In genomic region chr18:2907459-2908145, GRCh38 we compare ENCODE assay signal across 9 cellular contexts.
DNase-seq lines count a peak whose midpoint lies in the region; ATAC-seq and TF ChIP-seq lines count a peak whose summit lies in the region.
"Had no signal": no experiment of that assay in that cellular context is flagged by ENCODE, and none has a peak within 500 bp of the region (broad histone marks: within the 10 kb centered on the region; RNA-seq: fewer than 3 reads in every experiment).

No MANE protein-coding gene starts in this region.

- peaks cover 34% of the 10 kb centered on the region for H3K36me3 Mint-ChIP-seq in activated CD8-positive, alpha-beta T cell treated with anti-CD3 and anti-CD28 coated beads for 36 hours (ENCODE audit: low read depth)

- peaks cover 26% of the 10 kb centered on the region for H3K4me1 Mint-ChIP-seq in activated CD8-positive, alpha-beta T cell treated with anti-CD3 and anti-CD28 coated beads for 36 hours (ENCODE audit: low read depth)

- H3K9me3 ChIP-seq in GM23248 (ENCODE audit: low read depth) (no peaks in the 10 kb centered on the region), lower lobe of right lung (no peaks in the 10 kb centered on the region)
- H3K9me3 ChIP-seq: adrenal gland had no signal

- DNase-seq in GM23248 (peak; percentile 21), lower lobe of right lung (no peak), nucleus accumbens (lab: John Stamatoyannopoulos, UW) (no peak), COR-L47 (lab: John Stamatoyannopoulos, UW) (no peak)
- DNase-seq in activated CD8-positive, alpha-beta T cell treated with anti-CD3 and anti-CD28 coated beads for 36 hours: no peak
- DNase-seq in activated CD4-positive, CD25-positive, alpha-beta regulatory T cell (lab: John Stamatoyannopoulos, UW): no peak

- TF ChIP-seq CTCF in activated CD8-positive, alpha-beta T cell treated with anti-CD3 and anti-CD28 coated beads for 36 hours (IDR thresholded peaks at IDR 0.05): no peak
- no peak for TF ChIP-seq CTCF in lower lobe of right lung (IDR thresholded peaks at IDR 0.05)

- CTCF ChIA-PET in activated CD8-positive, alpha-beta T cell treated with anti-CD3 and anti-CD28 coated beads for 36 hours (lab: Charles Lee): interaction anchor here (0.9 to 1.9 kb wide), 6 partner anchors 10 to 341 kb away, joined by 3 to 5 read pairs (median 4); partner anchors contain the start of gene MYL12A

- H3K9me3 Mint-ChIP-seq in activated CD8-positive, alpha-beta T cell treated with anti-CD3 and anti-CD28 coated beads for 36 hours: no peaks in the 10 kb centered on the region

- H2AFZ ChIP-seq in ACC112 (ENCODE audit: low read length, unreplicated experiment) (no peak overlapping the region), GM23248 (peak overlapping the region; percentile 75; the same call in 1 of the 2 replicates)

- peaks cover 20% of the 10 kb centered on the region for H3F3A ChIP-seq in GM23248 (ENCODE audit: insufficient read depth)

- H3K36me3 ChIP-seq in ACC112 (ENCODE audit: insufficient read depth, low read length): no peaks in the 10 kb centered on the region
- no peaks in the 10 kb centered on the region for H3K36me3 ChIP-seq in GM23248 (ENCODE audit: low read depth)
- peaks cover 38% of the 10 kb centered on the region for H3K36me3 ChIP-seq in lower lobe of right lung

- no peak overlapping the region for H3K27ac ChIP-seq in ACC112 (ENCODE audit: low read depth, low read length)
- no peak overlapping the region for H3K27ac ChIP-seq in GM23248
- peak overlapping the region; percentile 82 for H3K27ac ChIP-seq in lower lobe of right lung

- H3K4me3 ChIP-seq in ACC112 (ENCODE audit: low read depth, low read length) (peak overlapping the region; percentile 72; the same call in 1 of the 2 replicates), GM23248 (peak overlapping the region; percentile 77), lower lobe of right lung (peak overlapping the region; percentile 75)

- WGBS in GM23248 (ENCODE audit: low coverage in 1 of 2, low lambda C conversion rate in 2 of 2, missing lambda C conversion rate in 2 of 2), 2 experiments: 67 to 71% methylated on average over 7 of the region's 7 CpGs

- H3K27ac Mint-ChIP-seq in activated CD8-positive, alpha-beta T cell treated with anti-CD3 and anti-CD28 coated beads for 36 hours: peak overlapping the region; percentile 78

- peak overlapping the region; percentile 86 for H3K4me3 Mint-ChIP-seq in activated CD8-positive, alpha-beta T cell treated with anti-CD3 and anti-CD28 coated beads for 36 hours

- peak overlapping the region; percentile 60 for H3K4me2 ChIP-seq in GM23248 (ENCODE audit: unreplicated experiment)

- H4K20me1 ChIP-seq in GM23248 (ENCODE audit: insufficient read depth): no peaks in the 10 kb centered on the region

- intact Hi-C loops in activated CD8-positive, alpha-beta T cell treated with anti-CD3 and anti-CD28 coated beads for 36 hours (cut with micrococcal nuclease): loop anchor here (10.0 kb wide), 1 partner anchor 93 kb away; no protein-coding TSS in a partner anchor
- intact Hi-C loops in lower lobe of right lung (cut with DNase I): no loop called here

- POLR2A ChIA-PET in activated CD8-positive, alpha-beta T cell treated with anti-CD3 and anti-CD28 coated beads for 36 hours (lab: Charles Lee): interaction anchor here (0.8 to 3.5 kb wide), 5 partner anchors 9 to 223 kb away, joined by 3 to 13 read pairs (median 4); no protein-coding TSS in a partner anchor

- peak; percentile 4 for ATAC-seq in activated CD8-positive, alpha-beta T cell treated with anti-CD3 and anti-CD28 coated beads for 36 hours
- ATAC-seq in lower lobe of right lung (peak; percentile 2 to 4), HG02678 (IDR thresholded peaks at IDR 0.05; ENCODE audit: unreplicated experiment) (no peak)

- H3K79me2 ChIP-seq in ACC112 (ENCODE audit: control insufficient read depth, insufficient read depth, low read length, unreplicated experiment) (no peaks in the 10 kb centered on the region), GM23248 (ENCODE audit: insufficient read depth) (no peaks in the 10 kb centered on the region)

- H3K27me3 ChIP-seq in ACC112 (ENCODE audit: insufficient read depth, low read length) (peaks cover 37% of the 10 kb centered on the region), GM23248 (replicated peaks; ENCODE audit: insufficient read depth) (no peaks in the 10 kb centered on the region), lower lobe of right lung (ENCODE audit: low read depth) (no peaks in the 10 kb centered on the region)

- no peaks in the 10 kb centered on the region for H3K9me2 ChIP-seq in GM23248 (ENCODE audit: insufficient read depth)

- no peaks in the 10 kb centered on the region for H3K27me3 Mint-ChIP-seq in activated CD8-positive, alpha-beta T cell treated with anti-CD3 and anti-CD28 coated beads for 36 hours

- peak overlapping the region; percentile 84 for H3K9ac ChIP-seq in GM23248

- H3K4me1 ChIP-seq in ACC112 (ENCODE audit: control insufficient read depth, insufficient read depth, low read length, unreplicated experiment) (peaks cover 8% of the 10 kb centered on the region), GM23248 (ENCODE audit: insufficient read depth) (peaks cover 9% of the 10 kb centered on the region), lower lobe of right lung (peaks cover 34% of the 10 kb centered on the region)

- in situ Hi-C loops in GM23248 (cut with MboI): no loop called here
